15 cellular contexts compared by ENCODE assay signal in the genomic region with DNA sequence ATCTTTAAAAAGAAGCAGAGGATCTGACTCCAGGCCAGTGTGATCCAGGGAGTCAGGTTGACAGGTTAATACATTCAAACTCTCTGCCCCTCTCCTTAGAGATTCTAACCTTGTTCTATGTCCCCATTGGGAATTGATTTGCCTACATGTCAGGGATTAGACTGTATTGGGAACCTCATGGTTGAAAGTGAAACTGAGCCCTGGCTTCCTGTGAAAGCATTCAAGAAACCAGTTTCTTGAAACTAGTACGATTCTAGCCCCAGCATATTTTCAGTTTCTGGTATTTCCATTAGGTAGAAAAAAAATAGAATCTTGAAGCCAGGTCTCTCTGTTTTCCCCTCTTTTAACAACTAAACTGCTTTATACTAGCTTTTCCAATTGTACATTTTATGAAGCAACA.
DNase-seq lines count a peak whose midpoint lies in the region; ATAC-seq lines count a peak whose summit lies in the region.
"Had no signal": no experiment of that assay in that cellular context is flagged by ENCODE, and none has a peak within 500 bp of the region (broad histone marks: within the 10 kb centered on the region; RNA-seq: fewer than 3 reads in every experiment).

No MANE protein-coding gene starts in this region.

- peaks cover 5% of the 10 kb centered on the region for H3K4me1 Mint-ChIP-seq in T-helper 17 cell

- peak; percentile 8 for DNase-seq in AG08395 (ENCODE audit: low spot score)
- no peak for DNase-seq in T-helper 17 cell
- DNase-seq in NCI-H2081 (lab: John Stamatoyannopoulos, UW): no peak
- DNase-seq in stimulated activated CD4-positive, alpha-beta T cell treated with anti-CD3 and anti-CD28 coated beads, Interleukin-12 subunit alpha, Interleukin-12 subunit beta, amount 100 ng/mL, for 4 hours: no peak
- DNase-seq in HAP-1 (ENCODE audit: low spot score in 2 of 2): no peak
- DNase-seq: activated T-cell treated with anti-CD3 and anti-CD28 coated beads for 4 hours; AML-193; HFFc6; naive B cell; NCI-H2107; right cardiac atrium; stimulated activated CD4-positive, alpha-beta T cell treated with anti-CD3 and anti-CD28 coated beads, Interleukin-2, amount 100 ng/mL, for 48 hours had no signal

- H3K36me3 ChIP-seq in HAP-1 (replicated peaks): no peaks in the 10 kb centered on the region

- H3K27me3 Mint-ChIP-seq in T-helper 17 cell: peaks cover 1% of the 10 kb centered on the region

- in situ Hi-C loops in HAP-1 (cut with MboI; ENCODE audit: low sequenced_read_pairs): no loop called here

- H3K27ac Mint-ChIP-seq in T-helper 17 cell: peak overlapping the region; percentile 57
- H3K27ac Mint-ChIP-seq: HFFc6, naive B cell had no signal

- H3K36me3 Mint-ChIP-seq in T-helper 17 cell (ENCODE audit: low read depth): peaks cover 5% of the 10 kb centered on the region

- peak overlapping the region; percentile 49 for H3K4me3 Mint-ChIP-seq in T-helper 17 cell
- H3K4me3 Mint-ChIP-seq: HFFc6 had no signal

- H3K9me3 ChIP-seq in T-helper 17 cell (ENCODE audit: control insufficient read depth, low read length, poor library complexity, severe bottlenecking) (no peaks in the 10 kb centered on the region), HAP-1 (no peaks in the 10 kb centered on the region)

- H3K27me3 ChIP-seq in HAP-1 (ENCODE audit: low read depth): peaks cover 6% of the 10 kb centered on the region; the same call in 1 of the 2 replicates

- H3K4me3 ChIP-seq in HAP-1: no peak overlapping the region

- peak; percentile 65 for ATAC-seq in GM18499 (IDR thresholded peaks at IDR 0.05; ENCODE audit: insufficient read depth, unreplicated experiment)
- peak; percentile 54 for ATAC-seq in HG02884 (IDR thresholded peaks at IDR 0.05; ENCODE audit: unreplicated experiment)
- no peak for ATAC-seq in T-helper 17 cell
- ATAC-seq in GM21423 (IDR thresholded peaks at IDR 0.05; ENCODE audit: unreplicated experiment): no peak
- ATAC-seq: right cardiac atrium had no signal

- no peaks in the 10 kb centered on the region for H3K4me1 ChIP-seq in HAP-1

Comparison
In these comparisons a context has a peak if more than half of its experiments do, and no peak if none do; other contexts are left out.
1. ATAC-seq: peak in GM18499 (single experiment) and HG02884 (single experiment); none in T-helper 17 cell (single experiment) and GM21423 (single experiment).